ENCODE assay signal across 1 cellular context in the genomic region with DNA sequence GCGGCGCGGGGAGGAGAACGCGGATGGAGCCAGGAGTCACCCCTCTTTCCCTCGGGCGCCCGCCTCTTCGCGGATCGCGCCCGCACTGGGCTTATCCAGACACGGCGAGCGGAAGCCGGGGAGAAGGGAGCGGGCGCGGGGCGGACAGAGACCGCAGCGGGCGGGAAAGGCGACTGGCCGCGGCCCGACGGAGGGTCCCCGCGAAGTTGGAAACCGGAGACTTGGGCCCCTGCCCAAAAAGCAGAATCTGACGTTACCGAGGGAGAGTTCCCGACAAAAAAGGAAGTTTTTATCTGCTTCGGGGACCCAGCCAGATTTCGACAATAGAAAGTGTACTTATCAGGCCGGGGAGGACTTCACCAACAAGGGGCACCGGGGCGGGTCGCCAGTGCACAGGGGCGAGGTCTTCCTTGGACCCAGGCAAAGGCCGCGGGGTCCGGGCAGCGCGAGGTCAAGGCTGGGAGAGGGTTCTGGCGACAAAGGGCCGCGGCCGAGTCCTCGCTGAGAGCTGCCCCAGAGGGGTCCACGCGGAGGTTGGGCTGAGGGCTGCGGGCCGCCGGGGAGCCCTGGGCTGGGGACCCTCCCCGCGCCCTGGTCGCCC.
TF ChIP-seq lines count a peak whose summit lies in the region.

No MANE protein-coding gene starts in this region.

TF ChIP-seq in IMR-90, 13 proteins besides CTCF, POLR2A, EP300 and RAD21:
- TF ChIP-seq RCOR1 (IDR thresholded peaks at IDR 0.05; ENCODE audit: insufficient replicate concordance, low read length) (no peak), ELK1 (IDR thresholded peaks at IDR 0.05; ENCODE audit: borderline replicate concordance, low read depth, low read length) (no peak), BHLHE40 (IDR thresholded peaks at IDR 0.05; ENCODE audit: low read depth, low read length) (no peak), MAFK (IDR thresholded peaks at IDR 0.05; ENCODE audit: low read depth, low read length) (no peak), CEBPB (IDR thresholded peaks at IDR 0.05; ENCODE audit: low read depth, low read length) (no peak), FOS (IDR thresholded peaks at IDR 0.05; ENCODE audit: low read depth, low read length) (no peak), CHD1 (IDR thresholded peaks at IDR 0.05; ENCODE audit: low read depth, low read length) (no peak), RFX5 (IDR thresholded peaks at IDR 0.05; ENCODE audit: low read depth, low read length) (no peak), SMC3 (IDR thresholded peaks at IDR 0.05; ENCODE audit: low read depth, low read length) (no peak), MAZ (IDR thresholded peaks at IDR 0.05; ENCODE audit: borderline replicate concordance, low read depth, low read length) (no peak), MXI1 (IDR thresholded peaks at IDR 0.05; ENCODE audit: borderline replicate concordance, low read depth, low read length) (no peak), NFE2L2 (IDR thresholded peaks at IDR 0.05; ENCODE audit: low read depth, low read length) (no peak)
- TF ChIP-seq, protein P1, sequence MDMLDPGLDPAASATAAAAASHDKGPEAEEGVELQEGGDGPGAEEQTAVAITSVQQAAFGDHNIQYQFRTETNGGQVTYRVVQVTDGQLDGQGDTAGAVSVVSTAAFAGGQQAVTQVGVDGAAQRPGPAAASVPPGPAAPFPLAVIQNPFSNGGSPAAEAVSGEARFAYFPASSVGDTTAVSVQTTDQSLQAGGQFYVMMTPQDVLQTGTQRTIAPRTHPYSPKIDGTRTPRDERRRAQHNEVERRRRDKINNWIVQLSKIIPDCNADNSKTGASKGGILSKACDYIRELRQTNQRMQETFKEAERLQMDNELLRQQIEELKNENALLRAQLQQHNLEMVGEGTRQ (IDR thresholded peaks at IDR 0.05; ENCODE audit: low read depth, low read length) = no peak
TF ChIP-seq in IMR-90: peak in this region for 0.
